In the genomic region with DNA sequence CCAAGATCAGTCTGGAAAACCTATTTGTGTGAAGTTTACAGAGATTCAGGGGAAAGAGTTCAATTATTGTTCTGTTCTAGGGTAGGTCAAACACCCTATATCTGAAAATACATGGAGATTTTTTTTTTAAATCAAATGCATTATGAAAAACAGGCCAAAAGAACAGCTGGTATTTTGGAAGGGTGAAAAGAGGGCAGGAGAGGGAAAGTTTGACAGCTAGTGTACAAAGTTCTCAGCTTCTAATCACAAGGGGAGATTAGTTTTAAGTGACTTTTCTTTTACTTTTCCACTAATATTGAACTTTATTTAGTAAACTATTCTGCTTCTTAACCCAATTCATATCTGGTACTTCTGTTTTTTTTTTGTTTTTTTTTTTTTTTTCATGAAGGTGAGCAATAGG, we compare ENCODE assay signal across 27 cellular contexts.
"Had no signal": no experiment of that assay in that cellular context is flagged by ENCODE, and none has a peak within 500 bp of the region (broad histone marks: within the 10 kb centered on the region; RNA-seq: fewer than 3 reads in every experiment).

No MANE protein-coding gene starts in this region.

- H3K4me3 ChIP-seq: PC-9, SJCRH30, SK-N-MC had no signal

- H3K4me2 ChIP-seq: PC-9 had no signal

- H3K36me3 ChIP-seq: SJCRH30 had no signal

- H2AFZ ChIP-seq: PC-9 had no signal

- H3K27ac ChIP-seq: PC-9, RWPE1, SJCRH30, SK-N-MC had no signal

- ATAC-seq: Panc1, Right ventricle myocardium inferior, SK-N-SH treated with all-trans-retinoic acid at 6 μM for 48 hours had no signal

- DNase-seq: Kasumi-1, KG1, MM.1S, MV-4-11, NCI-H1092, NCI-H1105, NCI-H1417 treated with DMSO at 0.1 percent for 48 hours, NCI-H1436 treated with DMSO at 0.1 percent for 48 hours, NCI-H1694 treated with DMSO at 0.1 percent for 48 hours, NCI-H187 treated with DMSO at 0.1 percent for 48 hours, NCI-H2029, NCI-H2171 treated with DMSO at 0.1 percent for 48 hours, NCI-H226, NCI-H510A, NCI-H524, NCI-H526, NCI-H748 treated with DMSO at 0.1 percent for 48 hours, NCI-H82, PC-9, SHP77, SIG-M5, SJCRH30 had no signal

- H3K27me3 ChIP-seq: SJCRH30 had no signal
